11 cellular contexts compared by ENCODE assay signal in genomic region chr1:225424562-225425210, GRCh38. TPM values are rescaled to one million over a fixed set of nuclear protein-coding genes. Genes with fewer than 3 reads are reported as not detected.
DNase-seq lines count a peak whose midpoint lies in the region; ATAC-seq and TF ChIP-seq lines count a peak whose summit lies in the region.
"Had no signal": no experiment of that assay in that cellular context is flagged by ENCODE, and none has a peak within 500 bp of the region (broad histone marks: within the 10 kb centered on the region; RNA-seq: fewer than 3 reads in every experiment).

No MANE protein-coding gene starts in this region.

- H3K4me3 ChIP-seq in BE2C (ENCODE audit: low read depth, low read length) (peak overlapping the region; percentile 96), HUES6 (ENCODE audit: low read depth, low read length) (peak overlapping the region; percentile 97), adipocyte (ENCODE audit: low read length) (no peak overlapping the region), mucosa of stomach (ENCODE audit: low read length) (no peak overlapping the region), thyroid gland (replicated peaks in 1 of 3) (no peak overlapping the region)
- H3K4me3 ChIP-seq: suprapubic skin had no signal

- H3K27me3 ChIP-seq in BE2C (no peaks in the 10 kb centered on the region), HUES6 (ENCODE audit: control insufficient read depth, insufficient read depth, low read length) (peaks cover 13% of the 10 kb centered on the region; the same call in 1 of the 2 replicates), adipocyte (replicated peaks; ENCODE audit: control insufficient read depth, insufficient read depth, low read length) (no peaks in the 10 kb centered on the region), mucosa of stomach (ENCODE audit: control insufficient read depth, insufficient read depth, low read length) (no peaks in the 10 kb centered on the region), thyroid gland (no peaks in the 10 kb centered on the region)
- H3K27me3 ChIP-seq: Peyer's patch, suprapubic skin had no signal

- H3K4me1 ChIP-seq in BE2C (peaks cover 33% of the 10 kb centered on the region), HUES6 (ENCODE audit: control insufficient read depth, insufficient read depth, low read length) (peaks cover 32% of the 10 kb centered on the region), adipocyte (ENCODE audit: control insufficient read depth, insufficient read depth, low read length) (peaks cover 30% of the 10 kb centered on the region), mucosa of stomach (ENCODE audit: control insufficient read depth, insufficient read depth, low read length) (peaks cover 23% of the 10 kb centered on the region), thyroid gland (peaks cover 11 to 27% of the 10 kb centered on the region in 2 donors)

- H3K9ac ChIP-seq in HUES6 (ENCODE audit: low read length) (no peak overlapping the region), adipocyte (ENCODE audit: low read length) (no peak overlapping the region), mucosa of stomach (ENCODE audit: low read length) (peak overlapping the region; percentile 24)

- H3K27ac ChIP-seq in HUES6 (ENCODE audit: low read depth, low read length) (no peak overlapping the region), thyroid gland (no peak overlapping the region)
- H3K27ac ChIP-seq: suprapubic skin had no signal

- ATAC-seq in GM21515 (IDR thresholded peaks at IDR 0.05; ENCODE audit: unreplicated experiment) (no peak), left colon (no peak)

- DNase-seq in BE2C (no peak), adipocyte (ENCODE audit: low read depth) (peak; percentile 50), thyroid gland (no peak), left colon (no peak), SW 1271 (lab: John Stamatoyannopoulos, UW) (no peak)
- DNase-seq: central memory CD4-positive, alpha-beta T cell; Peyer's patch had no signal

- no peak for TF ChIP-seq POLR2A in thyroid gland (IDR thresholded peaks at IDR 0.05)

- H3K36me3 ChIP-seq in BE2C = peaks cover 27% of the 10 kb centered on the region
- H3K36me3 ChIP-seq in HUES6 (ENCODE audit: control insufficient read depth, insufficient read depth, low read length) = peaks cover 20% of the 10 kb centered on the region
- peaks cover 10% of the 10 kb centered on the region for H3K36me3 ChIP-seq in adipocyte (ENCODE audit: control insufficient read depth, insufficient read depth, low read length, severe bottlenecking)
- H3K36me3 ChIP-seq in mucosa of stomach (ENCODE audit: control insufficient read depth, insufficient read depth, low read length) = no peaks in the 10 kb centered on the region
- peaks cover 0 to 5% of the 10 kb centered on the region in 2 donors for H3K36me3 ChIP-seq in thyroid gland

- no peaks in the 10 kb centered on the region for H3K9me3 ChIP-seq in BE2C
- H3K9me3 ChIP-seq in HUES6 (ENCODE audit: control insufficient read depth, insufficient read depth, low read depth, low read length) = no peaks in the 10 kb centered on the region
- H3K9me3 ChIP-seq in adipocyte (ENCODE audit: control insufficient read depth, low read length) = no peaks in the 10 kb centered on the region
- H3K9me3 ChIP-seq in mucosa of stomach (ENCODE audit: control insufficient read depth, low read length) = no peaks in the 10 kb centered on the region
- no peaks in the 10 kb centered on the region for H3K9me3 ChIP-seq in thyroid gland
- H3K9me3 ChIP-seq: Peyer's patch, suprapubic skin had no signal

- TF ChIP-seq CTCF in BE2C (IDR thresholded peaks at IDR 0.05; ENCODE audit: low read depth, low read length) (no peak), thyroid gland (IDR thresholded peaks at IDR 0.05) (no peak)

- 86 to 92% methylated on average over 6 of the region's 6 CpGs for WGBS in thyroid gland, 2 donors

- intact Hi-C loops in thyroid gland (cut with DNase I) (no loop called here), left colon (cut with DNase I, micrococcal nuclease) (no loop called here)

RNA-seq across cellular contexts. Expression of gene LBR, which starts 3.2 kb away (rescaled TPM):
- 34.2 TPM for polyA plus RNA-seq in BE2C (2012; ENCODE audit: insufficient read depth, insufficient read length, low read depth)
- total RNA-seq in thyroid gland = 10 to 100 TPM; 33.1 to 46.7 (median 36.8) TPM
- total RNA-seq in left colon = 10 to 100 TPM; 85.2 to 88.5 TPM

Comparison
In these comparisons a context has a peak if more than half of its experiments do, and no peak if none do; other contexts are left out.
1. H3K4me3 ChIP-seq: peak in BE2C (single experiment) and HUES6 (single experiment); none in adipocyte (single experiment), mucosa of stomach (single experiment) and thyroid gland (0 of 3).